ENCODE assay signal across 8 cellular contexts in genomic region chr2:207163815-207164747, GRCh38. TPM values are rescaled to one million over a fixed set of nuclear protein-coding genes. Genes with fewer than 3 reads are reported as not detected.
A peak's percentile ranks its signal among the peaks of the same experiment; 100 is the strongest.
DNase-seq lines count a peak whose midpoint lies in the region; ATAC-seq and TF ChIP-seq lines count a peak whose summit lies in the region.

No MANE protein-coding gene starts in this region.

- H3K27me3 Mint-ChIP-seq in activated CD8-positive, alpha-beta memory T cell treated with anti-CD3 and anti-CD28 coated beads, Interleukin-2, amount 10 ng/mL, durations not matched to agents 7 days and 5 days: peaks cover 66% of the 10 kb centered on the region
- H3K27me3 Mint-ChIP-seq in stimulated activated naive CD8-positive, alpha-beta T cell treated with anti-CD3 and anti-CD28 coated beads, Interleukin-15, amount 100 ng/mL, for 72 hours: no peaks in the 10 kb centered on the region

- H3K9me2 ChIP-seq in SK-N-SH: no peaks in the 10 kb centered on the region

- WGBS in SK-N-SH (ENCODE audit: low lambda C conversion rate): 2% methylated on average over 20 of the region's 20 CpGs
- WGBS in ectodermal cell, 2 experiments: 2 to 3% methylated on average over 20 of the region's 20 CpGs
- WGBS in lung, 2 donors: 1 to 2% methylated on average over 20 of the region's 20 CpGs

- no peak for TF ChIP-seq RAD21 in SK-N-SH (IDR thresholded peaks at IDR 0.05; ENCODE audit: low read length)

- peaks cover 3% of the 10 kb centered on the region for H3K36me3 Mint-ChIP-seq in activated CD8-positive, alpha-beta memory T cell treated with anti-CD3 and anti-CD28 coated beads, Interleukin-2, amount 10 ng/mL, durations not matched to agents 7 days and 5 days

- H3K9me3 ChIP-seq in SK-N-SH: no peaks in the 10 kb centered on the region
- H3K9me3 ChIP-seq in ectodermal cell (ENCODE audit: control insufficient read depth, low read length): no peaks in the 10 kb centered on the region
- H3K9me3 ChIP-seq in lung (ENCODE audit: control insufficient read depth in 2 of 2, insufficient read depth in 1 of 2, low read length in 1 of 2): no peaks in the 10 kb centered on the region

- no peak overlapping the region for H2AFZ ChIP-seq in SK-N-SH (ENCODE audit: low read depth)

- no peak for DNase-seq in activated CD8-positive, alpha-beta memory T cell treated with anti-CD3 and anti-CD28 coated beads, Interleukin-2, amount 10 ng/mL, durations not matched to agents 7 days and 5 days
- DNase-seq in activated CD8-positive, alpha-beta memory T cell treated with anti-CD3 and anti-CD28 coated beads, Interleukin-2, amount 50 U/mL, for 4 hours: no peak
- DNase-seq in SK-N-SH: no peak
- DNase-seq in lung (ENCODE audit: low spot score): peak; percentile 62
- peak in 1 of 2 donors; percentile 16 for DNase-seq in stimulated activated naive CD8-positive, alpha-beta T cell treated with anti-CD3 and anti-CD28 coated beads, Interleukin-15, amount 100 ng/mL, for 72 hours
- no peak for DNase-seq in SKM-1 (lab: John Stamatoyannopoulos, UW; ENCODE audit: unreplicated experiment)
- no peak for DNase-seq in central memory CD4-positive, alpha-beta T cell

- H3K4me1 ChIP-seq in SK-N-SH (ENCODE audit: control insufficient read depth in 1 of 2, insufficient read depth in 2 of 2, low read depth in 1 of 2, low read length in 1 of 2) (peaks cover 16 to 41% of the 10 kb centered on the region in 2 experiments; a peak in 3 of 4 replicates), ectodermal cell (ENCODE audit: control insufficient read depth, insufficient read depth, low read length) (peaks cover 44% of the 10 kb centered on the region), lung (ENCODE audit: control insufficient read depth in 2 of 2, insufficient read depth in 2 of 2, low read length in 2 of 2) (peaks cover 8 to 33% of the 10 kb centered on the region in 2 donors)

- TF ChIP-seq CTCF in SK-N-SH (IDR thresholded peaks at IDR 0.05) (no peak), lung (IDR thresholded peaks at IDR 0.05; ENCODE audit: control extremely low read depth, extremely low read depth) (no peak)

- no peak for TF ChIP-seq EP300 in SK-N-SH (IDR thresholded peaks at IDR 0.05; ENCODE audit: borderline replicate concordance in 1 of 2, low read depth in 1 of 2, low read length in 1 of 2)

- H3K4me1 Mint-ChIP-seq in activated CD8-positive, alpha-beta memory T cell treated with anti-CD3 and anti-CD28 coated beads, Interleukin-2, amount 10 ng/mL, durations not matched to agents 7 days and 5 days: peaks cover 33% of the 10 kb centered on the region
- H3K4me1 Mint-ChIP-seq in stimulated activated naive CD8-positive, alpha-beta T cell treated with anti-CD3 and anti-CD28 coated beads, Interleukin-15, amount 100 ng/mL, for 72 hours: peaks cover 56% of the 10 kb centered on the region

- no peaks in the 10 kb centered on the region for H3K9me3 Mint-ChIP-seq in activated CD8-positive, alpha-beta memory T cell treated with anti-CD3 and anti-CD28 coated beads, Interleukin-2, amount 10 ng/mL, durations not matched to agents 7 days and 5 days (ENCODE audit: low read depth)
- H3K9me3 Mint-ChIP-seq in stimulated activated naive CD8-positive, alpha-beta T cell treated with anti-CD3 and anti-CD28 coated beads, Interleukin-15, amount 100 ng/mL, for 72 hours: no peaks in the 10 kb centered on the region

- CTCF ChIA-PET in activated CD8-positive, alpha-beta memory T cell treated with anti-CD3 and anti-CD28 coated beads, Interleukin-2, amount 10 ng/mL, durations not matched to agents 7 days and 5 days (lab: Charles Lee): interaction anchor here (3.9 kb wide), 1 partner anchor 21 kb away, joined by 20 read pairs; no protein-coding TSS in a partner anchor
- CTCF ChIA-PET in SK-N-SH (lab: Yijun Ruan, JAX): interaction anchor here (0.7 to 10.4 kb wide), 7 partner anchors 18 to 363 kb away, joined by 3 to 87 read pairs (median 11); no protein-coding TSS in a partner anchor

- peak overlapping the region; percentile 78 for H3K4me3 Mint-ChIP-seq in activated CD8-positive, alpha-beta memory T cell treated with anti-CD3 and anti-CD28 coated beads, Interleukin-2, amount 10 ng/mL, durations not matched to agents 7 days and 5 days
- H3K4me3 Mint-ChIP-seq in stimulated activated naive CD8-positive, alpha-beta T cell treated with anti-CD3 and anti-CD28 coated beads, Interleukin-15, amount 100 ng/mL, for 72 hours: peak overlapping the region; percentile 86 to 96

- H3F3A ChIP-seq in SK-N-SH (replicated peaks; ENCODE audit: insufficient read depth): peaks cover 29% of the 10 kb centered on the region

- H3K4me3 ChIP-seq in SK-N-SH (ENCODE audit: low read depth in 2 of 2, low read length in 1 of 2) (peak overlapping the region; percentile 91 to 93), ectodermal cell (ENCODE audit: insufficient read depth, low read depth, low read length) (peak overlapping the region; percentile 69), lung (peak overlapping the region; percentile 38)

- peak overlapping the region; percentile 83 for H3K4me2 ChIP-seq in SK-N-SH

- H3K27ac Mint-ChIP-seq in activated CD8-positive, alpha-beta memory T cell treated with anti-CD3 and anti-CD28 coated beads, Interleukin-2, amount 10 ng/mL, durations not matched to agents 7 days and 5 days: peak overlapping the region; percentile 11
- peak overlapping the region; percentile 2 to 67 for H3K27ac Mint-ChIP-seq in stimulated activated naive CD8-positive, alpha-beta T cell treated with anti-CD3 and anti-CD28 coated beads, Interleukin-15, amount 100 ng/mL, for 72 hours

- POLR2A ChIA-PET in SK-N-SH (lab: Yijun Ruan, JAX): interaction anchor here (1.0 to 5.5 kb wide), 12 partner anchors 49 to 363 kb away, joined by 3 to 70 read pairs (median 11); no protein-coding TSS in a partner anchor

- H3K9ac ChIP-seq in SK-N-SH: peak overlapping the region; percentile 96

- H3K27me3 ChIP-seq in SK-N-SH (ENCODE audit: insufficient read depth) (no peaks in the 10 kb centered on the region), ectodermal cell (ENCODE audit: control insufficient read depth, insufficient read depth, low read length, poor library complexity, severe bottlenecking) (peaks cover 15% of the 10 kb centered on the region), lung (ENCODE audit: control insufficient read depth, insufficient read depth) (no peaks in the 10 kb centered on the region)

- peak overlapping the region; percentile 91 to 98 for H3K27ac ChIP-seq in SK-N-SH (ENCODE audit: low read depth in 2 of 2, low read length in 1 of 2)
- H3K27ac ChIP-seq in ectodermal cell (ENCODE audit: insufficient read depth, low read depth, low read length, poor library complexity, severe bottlenecking): no peak overlapping the region
- peak overlapping the region; percentile 97 to 98 for H3K27ac ChIP-seq in lung (ENCODE audit: low read depth in 1 of 2, low read length in 1 of 2)

- H4K20me1 ChIP-seq in SK-N-SH (ENCODE audit: insufficient read depth): peaks cover 41% of the 10 kb centered on the region

- H3K36me3 ChIP-seq in SK-N-SH (replicated peaks in 1 of 2; ENCODE audit: control insufficient read depth in 1 of 2, insufficient read depth in 2 of 2, low read length in 1 of 2) (peaks cover 0 to 4% of the 10 kb centered on the region in 2 experiments), ectodermal cell (ENCODE audit: control insufficient read depth, insufficient read depth, low read length) (no peaks in the 10 kb centered on the region), lung (ENCODE audit: control insufficient read depth in 2 of 2, insufficient read depth in 2 of 2, low read length in 2 of 2) (no peaks in the 10 kb centered on the region)

- ATAC-seq in activated CD8-positive, alpha-beta memory T cell treated with anti-CD3 and anti-CD28 coated beads, Interleukin-2, amount 10 ng/mL, durations not matched to agents 7 days and 5 days: no peak
- no peak for ATAC-seq in lung (ENCODE audit: insufficient read depth, low FRiP score)
- ATAC-seq in stimulated activated naive CD8-positive, alpha-beta T cell treated with anti-CD3 and anti-CD28 coated beads, Interleukin-15, amount 100 ng/mL, for 72 hours: no peak

- H3K79me2 ChIP-seq in SK-N-SH (ENCODE audit: insufficient read depth): peaks cover 74% of the 10 kb centered on the region

TF ChIP-seq in SK-N-SH, 30 proteins besides CTCF, POLR2A, EP300 and RAD21:
- no peak for TF ChIP-seq FOSL2 (IDR thresholded peaks at IDR 0.05; ENCODE audit: borderline replicate concordance, low read depth)
- TF ChIP-seq MXI1 (IDR thresholded peaks at IDR 0.05; ENCODE audit: low read depth, low read length): peak; percentile 41; the same call in 1 of the 2 replicates
- peak; percentile 25; the same call in 1 of the 2 replicates for TF ChIP-seq YY1 (IDR thresholded peaks at IDR 0.05; ENCODE audit: low read depth)
- TF ChIP-seq POLR2AphosphoS5 (IDR thresholded peaks at IDR 0.05; ENCODE audit: low read depth, low read length): peak; percentile 6; the same call in 1 of the 2 replicates

RNA-seq across cellular contexts. Expression of gene KLF7, which starts 1.7 kb away (rescaled TPM):
- total RNA-seq in activated CD8-positive, alpha-beta memory T cell treated with anti-CD3 and anti-CD28 coated beads, Interleukin-2, amount 10 ng/mL, durations not matched to agents 7 days and 5 days: 1 to 10 TPM; 4.7 to 6.8 TPM
- polyA plus RNA-seq in SK-N-SH (2012; rRNA removed): 7.5 and 12.8 TPM in 2 replicates
- 4.9 and 5.2 TPM in 2 replicates for polyA plus RNA-seq in SK-N-SH (2012; cell fraction: cytosol; rRNA removed)
- polyA plus RNA-seq in SK-N-SH (2012; cell fraction: nucleus; rRNA removed): 12.9 and 16.8 TPM in 2 replicates
- 12.3 TPM for polyA plus RNA-seq in ectodermal cell (2013, experiment 1 of 4)
- 9.7 TPM for polyA plus RNA-seq in ectodermal cell (2013, experiment 2 of 4)
- 6.2 TPM for polyA plus RNA-seq in ectodermal cell (2013, experiment 3 of 4)
- 7.5 TPM for polyA plus RNA-seq in ectodermal cell (2013, experiment 4 of 4)
- total RNA-seq in lung: 10 to 100 TPM; 23.7 to 51.8 TPM
- polyA plus RNA-seq in lung: 10 to 100 TPM in 1 of 2 donors, 1 to 10 TPM in 1; 4.4 to 20.9 TPM

Comparison
In these comparisons a context has a peak if more than half of its experiments do, and no peak if none do; other contexts are left out.
1. H3K4me3 ChIP-seq: peak in every context shown above with its lines; median percentile 92 in SK-N-SH; 69 in ectodermal cell; 38 in lung.